33 cellular contexts compared by ENCODE assay signal in the genomic region with DNA sequence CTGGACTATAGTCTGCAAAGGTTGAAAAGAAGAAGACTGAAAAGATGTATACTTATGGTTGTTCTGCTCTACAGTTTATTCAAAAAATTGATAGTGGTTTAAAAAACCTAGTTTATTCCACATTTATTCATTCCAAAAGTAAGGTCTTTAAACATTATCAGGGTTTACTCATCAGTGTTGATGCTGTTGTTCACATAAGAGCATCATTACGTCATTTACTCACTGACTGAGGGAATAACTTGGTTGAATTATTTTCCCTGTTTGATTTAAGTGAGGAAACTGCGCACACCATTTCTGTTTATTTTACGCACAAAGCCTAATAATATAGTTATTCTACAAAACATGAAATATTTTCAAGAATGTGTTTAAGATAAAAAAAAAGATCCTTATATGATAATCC.
DNase-seq lines count a peak whose midpoint lies in the region; ATAC-seq, FAIRE-seq and TF ChIP-seq lines count a peak whose summit lies in the region.
"Had no signal": no experiment of that assay in that cellular context is flagged by ENCODE, and none has a peak within 500 bp of the region (broad histone marks: within the 10 kb centered on the region; RNA-seq: fewer than 3 reads in every experiment).

No MANE protein-coding gene starts in this region.

- H3K27ac ChIP-seq in HepG2 (ENCODE audit: extremely low read length, insufficient read depth, low read length) (no peak overlapping the region), right lobe of liver (no peak overlapping the region), HEK293 (ENCODE audit: extremely low read depth, low read depth, low read length) (no peak overlapping the region), neuronal stem cell (replicated peaks; ENCODE audit: low read length) (no peak overlapping the region)
- H3K27ac ChIP-seq: 22Rv1; A549; BLaER1; BLaER1 treated with 17β-estradiol and CSF1 and Interleukin-3, amounts not matched to agents 10 nM and 100 nM; C4-2B had no signal

- H3K23ac ChIP-seq in neuronal stem cell (ENCODE audit: low read depth, low read length, poor library complexity): no peak overlapping the region

- H3K79me2 ChIP-seq in HepG2 (ENCODE audit: insufficient read depth, low read length): no peaks in the 10 kb centered on the region

- H4K91ac ChIP-seq in neuronal stem cell (ENCODE audit: low read depth, low read length, poor library complexity): no peak overlapping the region

- WGBS in HepG2 (ENCODE audit: low lambda C conversion rate): 42% methylated on average over 3 of the region's 3 CpGs
- WGBS in right lobe of liver (ENCODE audit: insufficient coverage, low coverage, low lambda C conversion rate, missing lambda C conversion rate): 76% methylated on average over 3 of the region's 3 CpGs
- WGBS in neuronal stem cell (ENCODE audit: extremely low coverage in 2 of 2, insufficient read length in 2 of 2, insufficient replicate concordance in 1 of 2), 2 donors: no CpG with 5 or more reads among the region's 3 CpGs

- H3K14ac ChIP-seq in neuronal stem cell (ENCODE audit: low read length): no peak overlapping the region

- no peaks in the 10 kb centered on the region for H3K79me1 ChIP-seq in neuronal stem cell (ENCODE audit: low read depth, low read length)

- H3K4ac ChIP-seq in neuronal stem cell (ENCODE audit: low read length): no peak overlapping the region

- H3K4me1 ChIP-seq in HepG2 (ENCODE audit: insufficient read depth, low read length) (no peaks in the 10 kb centered on the region), right lobe of liver (no peaks in the 10 kb centered on the region), HEK293 (ENCODE audit: control insufficient read depth, insufficient read depth, low read length) (0 out of 2 replicates have a peak, but pooled peaks cover 2% of the 10 kb centered on the region), neuronal stem cell (ENCODE audit: control insufficient read depth in 2 of 2, insufficient read depth in 1 of 2, low read depth in 1 of 2, low read length in 2 of 2) (no peaks in the 10 kb centered on the region)
- H3K4me1 ChIP-seq: A549; BE2C; BLaER1; BLaER1 treated with 17β-estradiol and CSF1 and Interleukin-3, amounts not matched to agents 10 nM and 100 nM; Caco-2 had no signal

- intact Hi-C loops in HepG2 (cut with micrococcal nuclease; ENCODE audit: unreplicated experiment) (no loop called here), right lobe of liver (cut with DNase I) (no loop called here)

- no peaks in the 10 kb centered on the region for H3K9me3 ChIP-seq in HepG2 (ENCODE audit: low read length)
- no peaks in the 10 kb centered on the region for H3K9me3 ChIP-seq in right lobe of liver
- H3K9me3 ChIP-seq in HEK293 (ENCODE audit: control insufficient read depth, insufficient read depth, low read depth, low read length): no peaks in the 10 kb centered on the region
- no peaks in the 10 kb centered on the region for H3K9me3 ChIP-seq in neuronal stem cell (replicated peaks in 1 of 2; ENCODE audit: control insufficient read depth in 2 of 2, insufficient read depth in 1 of 2, low read depth in 1 of 2, low read length in 2 of 2)
- H3K9me3 ChIP-seq: A549; BE2C; BLaER1; BLaER1 treated with 17β-estradiol and CSF1 and Interleukin-3, amounts not matched to agents 10 nM and 100 nM; Caco-2 had no signal

- POLR2A ChIA-PET in HepG2 (lab: Yijun Ruan, JAX) (no interaction called here), HEK293 (lab: Yijun Ruan, JAX) (no interaction called here)

- TF ChIP-seq RAD21 in HepG2 (CRISPR knock-in tag; IDR thresholded peaks at IDR 0.05): no peak

- no peak overlapping the region for H3K18ac ChIP-seq in neuronal stem cell (ENCODE audit: low read length)

- H2BK12ac ChIP-seq in neuronal stem cell (ENCODE audit: low read length): no peak overlapping the region

- no peak overlapping the region for H2AFZ ChIP-seq in HepG2 (ENCODE audit: low read length)
- H2AFZ ChIP-seq in neuronal stem cell (ENCODE audit: low read length): no peak overlapping the region

- H3K36me3 ChIP-seq in HepG2 (replicated peaks in 1 of 2; ENCODE audit: control insufficient read depth in 1 of 2, insufficient read depth in 2 of 2, low read length in 2 of 2) (no peaks in the 10 kb centered on the region), right lobe of liver (no peaks in the 10 kb centered on the region), HEK293 (ENCODE audit: control insufficient read depth in 2 of 2, insufficient read depth in 1 of 2, low read length in 2 of 2) (no peaks in the 10 kb centered on the region), neuronal stem cell (replicated peaks in 1 of 2; ENCODE audit: control insufficient read depth in 2 of 2, insufficient read depth in 2 of 2, low read length in 2 of 2) (no peaks in the 10 kb centered on the region)
- H3K36me3 ChIP-seq: BE2C; BLaER1; BLaER1 treated with 17β-estradiol and CSF1 and Interleukin-3, amounts not matched to agents 10 nM and 100 nM had no signal

- H2BK120ac ChIP-seq in neuronal stem cell (ENCODE audit: low read depth, low read length): no peak overlapping the region

- FAIRE-seq in HepG2 (lab: Jason Lieb, UNC): no peak
- FAIRE-seq in islet of Langerhans (lab: Jason Lieb, UNC): peak; percentile 36
- FAIRE-seq: A204.1, A549, D721Med had no signal

- H2BK5ac ChIP-seq in neuronal stem cell (ENCODE audit: low read length): no peak overlapping the region

- H3K27me3 ChIP-seq in HepG2 (ENCODE audit: control insufficient read depth in 1 of 2, insufficient read depth in 2 of 2, low read length in 2 of 2) (no peaks in the 10 kb centered on the region), right lobe of liver (peaks cover 0 to 10% of the 10 kb centered on the region in 2 donors), neuronal stem cell (ENCODE audit: control insufficient read depth in 3 of 3, insufficient read depth in 3 of 3, low read depth in 1 of 3, low read length in 3 of 3) (no peaks in the 10 kb centered on the region)
- H3K27me3 ChIP-seq: BE2C; BLaER1; BLaER1 treated with 17β-estradiol and CSF1 and Interleukin-3, amounts not matched to agents 10 nM and 100 nM had no signal

- H4K8ac ChIP-seq in neuronal stem cell (ENCODE audit: low read depth, low read length): no peak overlapping the region

- ATAC-seq in HepG2 (no peak), right lobe of liver (no peak), GM21447 (IDR thresholded peaks at IDR 0.05; ENCODE audit: unreplicated experiment) (no peak)
- ATAC-seq: A549; CD8-positive, alpha-beta T cell had no signal

- BruUV-seq in HepG2 (replicated peaks; lab: Mats Ljungman, UMichigan): no TSS peak

- no peak overlapping the region for H2AK5ac ChIP-seq in neuronal stem cell (ENCODE audit: low read depth, low read length)

- TF ChIP-seq EP300 in HepG2 (IDR thresholded peaks at IDR 0.05; ENCODE audit: low read depth in 2 of 2, low read length in 2 of 2) (no peak), HepG2 (CRISPR knock-in tag; IDR thresholded peaks at IDR 0.05; ENCODE audit: borderline replicate concordance) (no peak)

- in situ Hi-C loops in HepG2 (cut with HindIII; ENCODE audit: extremely low pct_ligation_motif_present, low pct_unique_long_range_greater_than_20kb): no loop called here

- H3K4me2 ChIP-seq in HepG2 (ENCODE audit: low read depth, low read length) (no peak overlapping the region), neuronal stem cell (ENCODE audit: insufficient read depth, low read length, poor library complexity, severe bottlenecking) (no peak overlapping the region)
- H3K4me2 ChIP-seq: A549; BLaER1; BLaER1 treated with 17β-estradiol and CSF1 and Interleukin-3, amounts not matched to agents 10 nM and 100 nM had no signal

- no peaks in the 10 kb centered on the region for H4K20me1 ChIP-seq in HepG2 (ENCODE audit: insufficient read depth, low read length)
- H4K20me1 ChIP-seq: BLaER1; BLaER1 treated with 17β-estradiol and CSF1 and Interleukin-3, amounts not matched to agents 10 nM and 100 nM had no signal

- CTCF ChIA-PET in HepG2 (lab: Yijun Ruan, JAX; ENCODE audit: low intra/inter-chr PET ratio, low total read pairs): no interaction called here
- CTCF ChIA-PET in HEK293 (lab: Yijun Ruan, JAX): interaction anchor here (0.7 to 1.8 kb wide), 2 partner anchors 17 to 40 kb away, joined by 4 to 8 read pairs; no protein-coding TSS in a partner anchor

- no peak for DNase-seq in HepG2 (ENCODE audit: low spot score)
- no peak for DNase-seq in right lobe of liver
- no peak for DNase-seq in neuronal stem cell (ENCODE audit: low spot score)
- DNase-seq: 8988T; ACHN; AML-193; BE2C; C1 segment of cervical spinal cord; Caco-2; Calu3; CD4-positive, alpha-beta memory T cell; CD4-positive, alpha-beta T cell; CD4-positive, CD25-positive, alpha-beta regulatory T cell; CD8-positive, alpha-beta memory T cell; CD8-positive, alpha-beta T cell; COR-L47; DMS 273 treated with DMSO at 0.1 percent for 48 hours; DMS153; DMS53; DMS79; DMS79 treated with DMSO at 0.1 percent for 48 hours; DND-41; EL had no signal

- H3K9ac ChIP-seq in HepG2 (ENCODE audit: insufficient read depth, low read depth, low read length) (no peak overlapping the region), neuronal stem cell (ENCODE audit: low read depth, low read length, poor library complexity) (no peak overlapping the region)
- H3K9ac ChIP-seq: BLaER1; BLaER1 treated with 17β-estradiol and CSF1 and Interleukin-3, amounts not matched to agents 10 nM and 100 nM had no signal

- TF ChIP-seq POLR2A in HepG2 (IDR thresholded peaks at IDR 0.05; ENCODE audit: insufficient read depth in 1 of 2, low read depth in 2 of 2, low read length in 2 of 2): no peak
- no peak for TF ChIP-seq POLR2A in right lobe of liver (IDR thresholded peaks at IDR 0.05)

- no peak for TF ChIP-seq CTCF in HepG2 (CRISPR knock-in tag; IDR thresholded peaks at IDR 0.05)
- TF ChIP-seq CTCF in right lobe of liver (IDR thresholded peaks at IDR 0.05): no peak
- TF ChIP-seq CTCF in HEK293 (tag by site-specific recombination; IDR thresholded peaks at IDR 0.05): no peak

- no peak overlapping the region for H3K4me3 ChIP-seq in HepG2 (replicated peaks in 1 of 3; ENCODE audit: insufficient read depth in 1 of 3, low read depth in 2 of 3, low read length in 3 of 3)
- no peak overlapping the region for H3K4me3 ChIP-seq in right lobe of liver
- no peak overlapping the region for H3K4me3 ChIP-seq in HEK293 (ENCODE audit: low read depth, low read length)
- H3K4me3 ChIP-seq in neuronal stem cell (ENCODE audit: low read length in 2 of 2): no peak overlapping the region
- H3K4me3 ChIP-seq: A549; BLaER1; BLaER1 treated with 17β-estradiol and CSF1 and Interleukin-3, amounts not matched to agents 10 nM and 100 nM had no signal

- no peak overlapping the region for H2BK15ac ChIP-seq in neuronal stem cell (ENCODE audit: low read length)

TF ChIP-seq in HEK293, 187 proteins besides CTCF, POLR2A, EP300 and RAD21 (continues in another document):
- TF ChIP-seq TRIM28 (IDR thresholded peaks at IDR 0.05; ENCODE audit: borderline replicate concordance, low read length): no peak
